ENCODE assay signal across 25 cellular contexts in the genomic region with DNA sequence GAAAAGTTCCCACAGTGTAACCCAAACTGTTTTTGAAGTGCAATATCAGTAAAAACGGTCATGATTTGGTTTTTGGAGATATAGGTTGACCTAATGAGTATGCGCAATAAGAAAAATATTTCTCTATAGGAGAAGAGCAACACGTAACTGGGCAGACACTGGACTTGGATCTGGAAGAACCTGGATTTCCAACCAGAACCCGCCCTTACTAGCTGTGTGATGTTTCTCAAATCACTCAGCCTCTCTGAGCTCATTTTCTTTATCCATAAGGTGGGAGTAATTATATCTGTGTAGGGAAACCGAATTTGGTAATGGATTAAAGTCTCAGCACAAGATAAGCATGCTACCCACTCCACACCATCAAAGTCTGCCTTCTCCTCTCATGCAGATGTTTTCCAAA.
DNase-seq lines count a peak whose midpoint lies in the region; ATAC-seq, FAIRE-seq and TF ChIP-seq lines count a peak whose summit lies in the region.
"Had no signal": no experiment of that assay in that cellular context is flagged by ENCODE, and none has a peak within 500 bp of the region (broad histone marks: within the 10 kb centered on the region; RNA-seq: fewer than 3 reads in every experiment).

No MANE protein-coding gene starts in this region.

- WGBS in H9 (ENCODE audit: extremely low coverage, insufficient read length, low lambda C conversion rate), result no CpG with 5 or more reads among the region's 5 CpGs
- 62% methylated on average over 5 of the region's 5 CpGs for WGBS in K562 (ENCODE audit: insufficient coverage, low coverage, missing lambda C conversion rate)

- H3K18ac ChIP-seq in H9 (ENCODE audit: insufficient read length, low read depth, low read length), result no peak overlapping the region

- H4K91ac ChIP-seq in H9 (ENCODE audit: insufficient read length, low read depth, low read length), result no peak overlapping the region

- H3K4ac ChIP-seq in H9 (ENCODE audit: low read depth, low read length), result no peak overlapping the region

- DNase-seq in H9 (no peak), K562 (ENCODE audit: extremely low read depth in 1 of 4, low spot score in 3 of 4) (no peak), iPS-NIHi7 (ENCODE audit: extremely low spot score) (peak; percentile 3), HuH-7.5 (ENCODE audit: low spot score) (no peak), occipital lobe (lab: John Stamatoyannopoulos, UW) (no peak)
- no peak for DNase-seq in activated effector memory CD4-positive, alpha-beta T cell treated with anti-CD3 and anti-CD28 coated beads, Interleukin-2, amount 50 U/mL, for 16 hours
- DNase-seq: AML-193; C1 segment of cervical spinal cord; CD4-positive, alpha-beta memory T cell; COR-L47; DMS53; GM23248; KBM-7; MG63; NCI-H1694; NCI-H2029 treated with DMSO at 0.1 percent for 48 hours; NCI-H2227 treated with DMSO at 0.1 percent for 48 hours; NCI-H526 treated with DMSO at 0.1 percent for 48 hours; Right ventricle myocardium superior; RPMI8226 had no signal

- no peak overlapping the region for H4K8ac ChIP-seq in H9 (replicated peaks; ENCODE audit: insufficient read length, low read depth, low read length)

- no peaks in the 10 kb centered on the region for H3K9me3 Mint-ChIP-seq in H9
- no peaks in the 10 kb centered on the region for H3K9me3 Mint-ChIP-seq in activated T-helper 17 cell treated with anti-CD3 and anti-CD28 coated beads, Interleukin-2, amount 50 U/mL, for 72 hours
- H3K9me3 Mint-ChIP-seq: CD4-positive, alpha-beta memory T cell had no signal

- H2AK5ac ChIP-seq in H9 (ENCODE audit: insufficient read length, low read length), result no peak overlapping the region

- no peaks in the 10 kb centered on the region for H3K36me3 Mint-ChIP-seq in H9 (ENCODE audit: insufficient read depth in 1 of 3, low read depth in 3 of 3)
- H3K36me3 Mint-ChIP-seq in activated T-helper 17 cell treated with anti-CD3 and anti-CD28 coated beads, Interleukin-2, amount 50 U/mL, for 72 hours (ENCODE audit: low read depth), result no peaks in the 10 kb centered on the region
- H3K36me3 Mint-ChIP-seq: CD4-positive, alpha-beta memory T cell had no signal

- no peak overlapping the region for H3T11ph ChIP-seq in H9 (ENCODE audit: low read length)

- H3K9me3 ChIP-seq in H9 (ENCODE audit: control insufficient read depth, low read depth, low read length), result no peaks in the 10 kb centered on the region
- no peaks in the 10 kb centered on the region for H3K9me3 ChIP-seq in K562 (replicated peaks; ENCODE audit: control insufficient read depth, insufficient read depth, low read depth, low read length)
- H3K9me3 ChIP-seq: A549, MG63 had no signal

- no peak overlapping the region for H2BK12ac ChIP-seq in H9 (ENCODE audit: insufficient read length, low read depth, low read length)

- 0 out of 5 replicates have a peak overlapping the region, but pooled peaks of 1 of the 2 experiments have one; percentile 26 for H3K4me3 Mint-ChIP-seq in H9
- no peak overlapping the region for H3K4me3 Mint-ChIP-seq in activated T-helper 17 cell treated with anti-CD3 and anti-CD28 coated beads, Interleukin-2, amount 50 U/mL, for 72 hours
- H3K4me3 Mint-ChIP-seq: CD4-positive, alpha-beta memory T cell had no signal

- peak overlapping the region in 2 of 3 experiments; percentile 11 to 39; a peak in 2 of 7 replicates for H3K27ac Mint-ChIP-seq in H9
- no peak overlapping the region for H3K27ac Mint-ChIP-seq in activated T-helper 17 cell treated with anti-CD3 and anti-CD28 coated beads, Interleukin-2, amount 50 U/mL, for 72 hours
- H3K27ac Mint-ChIP-seq: CD4-positive, alpha-beta memory T cell had no signal

- FAIRE-seq in K562 (lab: Jason Lieb, UNC), result no peak
- FAIRE-seq: A549, HepG2 had no signal

- no peaks in the 10 kb centered on the region for H3K9me1 ChIP-seq in K562 (ENCODE audit: control insufficient read depth, insufficient read depth, low read length)

- intact Hi-C loops in K562 (cut with micrococcal nuclease), result no loop called here

- no peaks in the 10 kb centered on the region for H3K79me2 ChIP-seq in H9 (ENCODE audit: insufficient read depth, low read length)
- no peaks in the 10 kb centered on the region for H3K79me2 ChIP-seq in K562 (ENCODE audit: control insufficient read depth, insufficient read depth, low read length)

- in situ Hi-C loops in K562 (cut with MboI), result no loop called here

- H3K14ac ChIP-seq in H9 (ENCODE audit: insufficient read depth, low read length), result no peak overlapping the region

- no peak for TF ChIP-seq CTCF in H9 (conservative IDR thresholded peaks at IDR 0.05)
- no peak for TF ChIP-seq CTCF in K562 (IDR thresholded peaks at IDR 0.05 in 2 of 3, conservative IDR thresholded peaks at IDR 0.05 in 1 of 3; ENCODE audit: insufficient read depth in 2 of 3, low read depth in 1 of 3, low read length in 3 of 3)

- H3K4me1 ChIP-seq in H9 (ENCODE audit: insufficient read depth, low read length), result peaks cover 3% of the 10 kb centered on the region
- H3K4me1 ChIP-seq in K562 (replicated peaks in 1 of 2; ENCODE audit: control insufficient read depth in 2 of 2, insufficient read depth in 2 of 2, low read length in 2 of 2), result peaks cover 11 to 13% of the 10 kb centered on the region in 2 experiments
- H3K4me1 ChIP-seq: A549, SJSA1 had no signal

- no peak overlapping the region for H3K4me3 ChIP-seq in K562
- H3K4me3 ChIP-seq: A549, GM23248, MG63, SJSA1 had no signal

- no peak overlapping the region for H3K23ac ChIP-seq in H9 (ENCODE audit: insufficient read length, low read depth, low read length)

- no peak for TF ChIP-seq POLR2A in K562 (conservative IDR thresholded peaks at IDR 0.05)

- TF ChIP-seq RAD21 in K562 (CRISPR knock-in tag; conservative IDR thresholded peaks at IDR 0.05 in 1 of 2, IDR thresholded peaks at IDR 0.05 in 1 of 2), result no peak

- H3K27ac ChIP-seq in H9 (ENCODE audit: insufficient read length, low read depth, low read length) (no peak overlapping the region), K562 (ENCODE audit: extremely low read depth, low read depth, low read length) (no peak overlapping the region)
- H3K27ac ChIP-seq: A549, GM23248, SJSA1 had no signal

- H4K5ac ChIP-seq in H9 (ENCODE audit: insufficient read length, low read depth, low read length), result no peak overlapping the region

- H3K36me3 ChIP-seq in K562 (ENCODE audit: control insufficient read depth, insufficient read depth, low read length), result no peaks in the 10 kb centered on the region
- H3K36me3 ChIP-seq: SJSA1 had no signal

- no TSS peak for BruUV-seq in K562 (replicated peaks; lab: Mats Ljungman, UMichigan)

- ATAC-seq in K562, result no peak
- ATAC-seq in activated T-helper 17 cell treated with anti-CD3 and anti-CD28 coated beads, Interleukin-2, amount 50 U/mL, for 72 hours (replicated peaks), result no peak
- ATAC-seq: A549, HCT116, HepG2 had no signal

- no peak overlapping the region for H2BK120ac ChIP-seq in H9 (ENCODE audit: low read depth, low read length, poor library complexity, severe bottlenecking)

- no peak for TF ChIP-seq EP300 in K562 (IDR thresholded peaks at IDR 0.05; ENCODE audit: low read length)

- POLR2A ChIA-PET in K562 (lab: Yijun Ruan, JAX), result interaction anchor here (0.7 to 1.1 kb wide), 2 partner anchors 28 to 45 kb away, joined by 3 read pairs; no protein-coding TSS in a partner anchor

- H3K4me2 ChIP-seq in H9 (ENCODE audit: insufficient read depth, insufficient read length, low read length) (no peak overlapping the region), K562 (ENCODE audit: insufficient read depth, low read length) (no peak overlapping the region)
- H3K4me2 ChIP-seq: A549 had no signal

- H3K27me3 ChIP-seq in H9 (ENCODE audit: insufficient read depth, low read length) (no peaks in the 10 kb centered on the region), K562 (ENCODE audit: control insufficient read depth in 2 of 2, insufficient read depth in 2 of 2, low read length in 2 of 2) (peaks cover 7 to 32% of the 10 kb centered on the region in 2 experiments; a peak in 3 of 5 replicates)
- H3K27me3 ChIP-seq: MG63, SJSA1 had no signal

- no peak overlapping the region for H2BK20ac ChIP-seq in H9 (ENCODE audit: low read depth, low read length, poor library complexity, severe bottlenecking)

- CTCF ChIA-PET in K562 (lab: Yijun Ruan, JAX; ENCODE audit: low intra/inter-chr PET ratio), result no interaction called here

- H4K20me1 ChIP-seq in H9 (ENCODE audit: control insufficient read depth, insufficient read depth, insufficient read length) (no peaks in the 10 kb centered on the region), K562 (replicated peaks; ENCODE audit: control insufficient read depth, insufficient read depth, low read length) (peaks cover 12% of the 10 kb centered on the region; the same call in 1 of the 2 replicates)

- H2BK15ac ChIP-seq in H9 (ENCODE audit: low read depth, low read length), result no peak overlapping the region

- H3K56ac ChIP-seq in H9 (ENCODE audit: insufficient read length, low read depth, low read length), result no peak overlapping the region

- H2AFZ ChIP-seq in H9 (ENCODE audit: low read length), result no peak overlapping the region
- H2AFZ ChIP-seq in K562 (ENCODE audit: low read depth, low read length), result no peak overlapping the region
- H2AFZ ChIP-seq: GM23248 had no signal

- H3K9ac ChIP-seq in H9 (ENCODE audit: extremely low read depth, insufficient read length, low read length) (no peak overlapping the region), K562 (ENCODE audit: insufficient read depth in 1 of 2, low read depth in 2 of 2, low read length in 2 of 2) (no peak overlapping the region)
- H3K9ac ChIP-seq: GM23248 had no signal

- H2BK5ac ChIP-seq in H9 (ENCODE audit: insufficient read length, low read length), result no peak overlapping the region

- no peaks in the 10 kb centered on the region for H3K23me2 ChIP-seq in H9 (ENCODE audit: insufficient read length, low read depth, low read length, poor library complexity, severe bottlenecking)

- peaks cover 37 to 56% of the 10 kb centered on the region in 2 experiments for H3K4me1 Mint-ChIP-seq in H9
- H3K4me1 Mint-ChIP-seq in activated T-helper 17 cell treated with anti-CD3 and anti-CD28 coated beads, Interleukin-2, amount 50 U/mL, for 72 hours, result peaks cover 4% of the 10 kb centered on the region

- no peaks in the 10 kb centered on the region for H3K79me1 ChIP-seq in H9 (ENCODE audit: insufficient read depth, low read depth, low read length, poor library complexity, severe bottlenecking)

- H3K27me3 Mint-ChIP-seq in H9 (ENCODE audit: low read depth), result no peaks in the 10 kb centered on the region; the same call in 1 of the 2 replicates
- H3K27me3 Mint-ChIP-seq in activated T-helper 17 cell treated with anti-CD3 and anti-CD28 coated beads, Interleukin-2, amount 50 U/mL, for 72 hours, result peaks cover 15% of the 10 kb centered on the region

TF ChIP-seq in K562, 482 proteins besides CTCF, POLR2A, EP300 and RAD21 (continues in another document):
- TF ChIP-seq, protein P1, sequence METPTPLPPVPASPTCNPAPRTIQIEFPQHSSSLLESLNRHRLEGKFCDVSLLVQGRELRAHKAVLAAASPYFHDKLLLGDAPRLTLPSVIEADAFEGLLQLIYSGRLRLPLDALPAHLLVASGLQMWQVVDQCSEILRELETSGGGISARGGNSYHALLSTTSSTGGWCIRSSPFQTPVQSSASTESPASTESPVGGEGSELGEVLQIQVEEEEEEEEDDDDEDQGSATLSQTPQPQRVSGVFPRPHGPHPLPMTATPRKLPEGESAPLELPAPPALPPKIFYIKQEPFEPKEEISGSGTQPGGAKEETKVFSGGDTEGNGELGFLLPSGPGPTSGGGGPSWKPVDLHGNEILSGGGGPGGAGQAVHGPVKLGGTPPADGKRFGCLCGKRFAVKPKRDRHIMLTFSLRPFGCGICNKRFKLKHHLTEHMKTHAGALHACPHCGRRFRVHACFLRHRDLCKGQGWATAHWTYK (CRISPR knock-in tag; IDR thresholded peaks at IDR 0.05), result no peak
